8 cellular contexts compared by ENCODE assay signal in the genomic region with DNA sequence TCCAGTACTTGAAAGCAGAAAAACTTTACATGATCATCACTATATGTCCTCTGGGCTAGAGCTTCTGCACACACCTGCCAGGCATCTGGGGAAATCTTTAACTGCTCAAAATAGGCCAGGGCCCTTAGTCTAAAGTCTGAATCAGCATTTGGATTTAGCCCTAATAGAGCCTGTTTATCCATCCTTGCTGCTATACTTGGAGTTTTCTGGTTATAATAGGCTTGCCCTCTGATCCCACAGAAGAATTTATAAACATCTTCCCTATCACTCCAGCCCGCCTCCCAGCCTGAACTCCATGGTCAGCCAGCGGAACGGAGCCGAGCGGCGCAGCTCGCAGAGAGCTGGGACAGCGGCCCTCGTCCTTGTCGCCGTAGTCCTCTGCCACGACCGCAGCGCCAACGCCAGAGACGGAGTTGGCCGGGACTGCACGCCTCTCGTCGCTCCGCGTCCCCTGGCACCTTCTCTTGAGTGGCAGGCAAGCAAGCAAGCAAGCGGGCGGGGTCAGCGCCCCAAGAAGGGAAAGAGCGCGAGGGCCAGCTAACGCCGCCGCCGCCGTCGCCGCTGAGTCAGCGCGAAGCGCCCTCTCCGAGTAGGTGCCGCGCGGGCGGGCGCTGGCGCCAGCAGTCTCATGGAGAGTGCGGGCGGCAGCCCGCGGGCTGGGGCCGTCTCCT. TPM values are rescaled to one million over a fixed set of nuclear protein-coding genes. Genes with fewer than 3 reads are reported as not detected.
A peak's percentile ranks its signal among the peaks of the same experiment; 100 is the strongest.
DNase-seq lines count a peak whose midpoint lies in the region; ATAC-seq, FAIRE-seq and TF ChIP-seq lines count a peak whose summit lies in the region.

No MANE protein-coding gene starts in this region.

- no peak overlapping the region for H3K27ac ChIP-seq in CD4-positive, alpha-beta T cell (ENCODE audit: low read depth, low read length)
- H3K27ac ChIP-seq in psoas muscle, result peak overlapping the region; percentile 79

- peak in 7 of 10 experiments; percentile 4 to 45 (median 8) for DNase-seq in CD4-positive, alpha-beta T cell
- peak; percentile 3 for DNase-seq in KG1 (lab: John Stamatoyannopoulos, UW)
- peak; percentile 81 for DNase-seq in SK-N-DZ (ENCODE audit: low spot score)
- DNase-seq in anterior cingulate cortex (lab: John Stamatoyannopoulos, UW), result peak in 55 of 58 donors; percentile 2 to 74 (median 34)
- peak; percentile 60 for DNase-seq in hepatic stellate cell (ENCODE audit: low spot score)
- DNase-seq in psoas muscle, result peak; percentile 87 to 96
- DNase-seq in urothelium cell line (ENCODE audit: low spot score), result peak; percentile 87

- no peaks in the 10 kb centered on the region for H3K36me3 Mint-ChIP-seq in CD4-positive, alpha-beta T cell (ENCODE audit: low read depth)

- peak; percentile 54 for ATAC-seq in CD4-positive, alpha-beta T cell (ENCODE audit: poor library complexity)
- peak; percentile 97 to 99 (median 98) for ATAC-seq in psoas muscle
- ATAC-seq in HG02571 (IDR thresholded peaks at IDR 0.05; ENCODE audit: unreplicated experiment), result no peak

- peaks cover 7% of the 10 kb centered on the region for H3K9me3 ChIP-seq in CD4-positive, alpha-beta T cell (ENCODE audit: control insufficient read depth, low read length)
- peaks cover 6% of the 10 kb centered on the region for H3K9me3 ChIP-seq in psoas muscle

- peak overlapping the region; percentile 65 for H3K4me3 ChIP-seq in psoas muscle

- 1 to 4% (median 2%) methylated on average over 46 to 49 of the region's 49 CpGs for WGBS in psoas muscle, 3 donors

- no peak for TF ChIP-seq CTCF in CD4-positive, alpha-beta T cell (IDR thresholded peaks at IDR 0.05)
- TF ChIP-seq CTCF in psoas muscle (IDR thresholded peaks at IDR 0.05), result no peak

- H3K36me3 ChIP-seq in psoas muscle (ENCODE audit: insufficient read depth in 1 of 2, low read depth in 1 of 2), result no peaks in the 10 kb centered on the region

- peaks cover 14% of the 10 kb centered on the region for H3K4me1 Mint-ChIP-seq in CD4-positive, alpha-beta T cell (ENCODE audit: low read depth)

- peaks cover 7% of the 10 kb centered on the region for H3K9me3 Mint-ChIP-seq in CD4-positive, alpha-beta T cell

- peak overlapping the region; percentile 65 for H3K4me3 Mint-ChIP-seq in CD4-positive, alpha-beta T cell

- H3K27ac Mint-ChIP-seq in CD4-positive, alpha-beta T cell, result no peak overlapping the region

- H3K4me1 ChIP-seq in psoas muscle, result peaks cover 12% of the 10 kb centered on the region

- H3K27me3 Mint-ChIP-seq in CD4-positive, alpha-beta T cell, result peaks cover 26% of the 10 kb centered on the region

- FAIRE-seq in urothelium cell line (lab: Jason Lieb, UNC), result no peak

- CTCF ChIA-PET in CD4-positive, alpha-beta T cell (lab: Charles Lee), result interaction anchor here (1.5 kb wide), 1 partner anchor 11 kb away, joined by 4 read pairs; no protein-coding TSS in a partner anchor

- intact Hi-C loops in CD4-positive, alpha-beta T cell (cut with DNase I, micrococcal nuclease), result no loop called here
- intact Hi-C loops in psoas muscle (cut with DNase I), result no loop called here

- peaks cover 36% of the 10 kb centered on the region for H3K27me3 ChIP-seq in CD4-positive, alpha-beta T cell (ENCODE audit: control insufficient read depth, insufficient read depth, low read length)
- H3K27me3 ChIP-seq in psoas muscle (ENCODE audit: insufficient read depth in 3 of 3, low read length in 2 of 3), result no peaks in the 10 kb centered on the region

- POLR2A ChIA-PET in CD4-positive, alpha-beta T cell (lab: Charles Lee), result no interaction called here

RNA-seq across cellular contexts. Expression of a gene that starts 25.4 kb away (rescaled TPM):
- total RNA-seq in CD4-positive, alpha-beta T cell, result not detected
- not detected in 2 replicates for polyA plus RNA-seq in SK-N-DZ (2014; cell fraction: cytosol; rRNA removed)
- polyA plus RNA-seq in SK-N-DZ (2014; cell fraction: nucleus; rRNA removed), result not detected in 2 replicates
- total RNA-seq in psoas muscle, result not detected
- under 1 TPM; 0.06 to 0.68 (median 0.40) TPM for polyA plus RNA-seq in psoas muscle

Comparison
In these comparisons a context has a peak if more than half of its experiments do, and no peak if none do; other contexts are left out.
1. DNase-seq: peak in every context shown above with its lines; median percentile 92 in psoas muscle; 87 in urothelium cell line; 81 in SK-N-DZ; 60 in hepatic stellate cell; 34 in anterior cingulate cortex; 8 in CD4-positive, alpha-beta T cell; 3 in KG1.